1 cellular context compared by ENCODE assay signal in genomic region chr14:102510616-102511520, GRCh38.
TF ChIP-seq lines count a peak whose summit lies in the region.

No MANE protein-coding gene starts in this region.

TF ChIP-seq in H1, 55 proteins besides CTCF, POLR2A, EP300 and RAD21:
- TF ChIP-seq NANOG (IDR thresholded peaks at IDR 0.05; ENCODE audit: insufficient read depth, low read depth, low read length, poor library complexity, severe bottlenecking) (no peak), BACH1 (IDR thresholded peaks at IDR 0.05; ENCODE audit: low read length) (0 out of 2 replicates have a peak, but pooled peaks have one; percentile 37), RXRA (IDR thresholded peaks at IDR 0.05; ENCODE audit: insufficient read depth, low read depth, low read length) (0 out of 2 replicates have a peak, but pooled peaks have one; percentile 23), KDM1A (IDR thresholded peaks at IDR 0.05; ENCODE audit: borderline replicate concordance, low read length) (peak; percentile 94), KDM4A (IDR thresholded peaks at IDR 0.05; ENCODE audit: low read depth, low read length, severe bottlenecking) (peak; percentile 2), TAF1 (IDR thresholded peaks at IDR 0.05; ENCODE audit: low read depth, low read length) (peak; percentile 60; the same call in 1 of the 2 replicates), EGR1 (IDR thresholded peaks at IDR 0.05; ENCODE audit: borderline replicate concordance, low read depth, low read length) (no peak), TEAD4 (IDR thresholded peaks at IDR 0.05; ENCODE audit: low read depth, low read length) (peak; percentile 43; the same call in 1 of the 2 replicates), HDAC2 (IDR thresholded peaks at IDR 0.05; ENCODE audit: borderline replicate concordance in 1 of 2, low read depth in 2 of 2, low read length in 2 of 2) (peak in 1 of 2 experiments; percentile 78; a peak in 1 of 4 replicates), ASH2L (IDR thresholded peaks at IDR 0.05; ENCODE audit: low read length) (peak; percentile 37)
